In genomic region chr1:148372731-148373130, GRCh38 we compare ENCODE assay signal across 9 cellular contexts.
DNase-seq lines count a peak whose midpoint lies in the region; ATAC-seq and TF ChIP-seq lines count a peak whose summit lies in the region.
"Had no signal": no experiment of that assay in that cellular context is flagged by ENCODE, and none has a peak within 500 bp of the region (broad histone marks: within the 10 kb centered on the region; RNA-seq: fewer than 3 reads in every experiment).

No MANE protein-coding gene starts in this region.

- peak overlapping the region; percentile 33 to 82 (median 62) for H3K27ac ChIP-seq in spleen

- no peak for TF ChIP-seq POLR2A in spleen (IDR thresholded peaks at IDR 0.05)

- peaks cover 10 to 43% (median 35%) of the 10 kb centered on the region in 6 donors for H3K4me1 ChIP-seq in spleen

- H3K36me3 ChIP-seq in spleen: no peaks in the 10 kb centered on the region

- no peak for TF ChIP-seq CTCF in chondrocyte (IDR thresholded peaks at IDR 0.05)
- peak in 1 of 11 experiments; percentile 4 for TF ChIP-seq CTCF in spleen (IDR thresholded peaks at IDR 0.05 in 8 of 11, conservative IDR thresholded peaks at IDR 0.05 in 3 of 11)

- ATAC-seq in GM21447 (IDR thresholded peaks at IDR 0.05; ENCODE audit: unreplicated experiment): no peak
- ATAC-seq in GM18907 (IDR thresholded peaks at IDR 0.05; ENCODE audit: unreplicated experiment): no peak
- ATAC-seq in GM21825 (IDR thresholded peaks at IDR 0.05; ENCODE audit: unreplicated experiment): no peak

- H3K27me3 ChIP-seq in spleen (replicated peaks in 1 of 7): no peaks in the 10 kb centered on the region

- H3K4me3 Mint-ChIP-seq in chondrocyte (ENCODE audit: unreplicated experiment): no peak overlapping the region
- H3K4me3 Mint-ChIP-seq: dendritic cell treated with granulocyte-macrophage colony-stimulating factor and Interleukin-4, amounts not matched to agents 40 ng/mL and 50 ng/mL, for 4 days had no signal

- H3K4me1 Mint-ChIP-seq in chondrocyte (ENCODE audit: low read depth): peaks cover 21% of the 10 kb centered on the region

- no peaks in the 10 kb centered on the region for H3K27me3 Mint-ChIP-seq in chondrocyte (ENCODE audit: low read depth)
- H3K27me3 Mint-ChIP-seq: dendritic cell treated with granulocyte-macrophage colony-stimulating factor and Interleukin-4, amounts not matched to agents 40 ng/mL and 50 ng/mL, for 4 days had no signal

- no peak overlapping the region for H3K4me3 ChIP-seq in spleen

- H3K36me3 Mint-ChIP-seq in chondrocyte (ENCODE audit: low read depth): no peaks in the 10 kb centered on the region

- WGBS in spleen, 5 donors: 58 to 73% (median 65%) methylated on average over 3 of the region's 3 CpGs

- peak overlapping the region; percentile 2 for H3K27ac Mint-ChIP-seq in chondrocyte (ENCODE audit: unreplicated experiment)
- H3K27ac Mint-ChIP-seq: dendritic cell treated with granulocyte-macrophage colony-stimulating factor and Interleukin-4, amounts not matched to agents 40 ng/mL and 50 ng/mL, for 4 days had no signal

- no peaks in the 10 kb centered on the region for H3K9me3 ChIP-seq in spleen

- H3K9me3 Mint-ChIP-seq in chondrocyte (ENCODE audit: low read depth): no peaks in the 10 kb centered on the region
- H3K9me3 Mint-ChIP-seq: dendritic cell treated with granulocyte-macrophage colony-stimulating factor and Interleukin-4, amounts not matched to agents 40 ng/mL and 50 ng/mL, for 4 days had no signal

- intact Hi-C loops in spleen (cut with DNase I; ENCODE audit: low total_unique reads): no loop called here

- DNase-seq in HT-29 (ENCODE audit: low spot score): peak; percentile 19
- peak; percentile 51 to 61 for DNase-seq in activated CD4-positive, alpha-beta T cell treated with anti-CD3 and anti-CD28 coated beads for 4 hours
- no peak for DNase-seq in chondrocyte (ENCODE audit: low spot score)
- no peak for DNase-seq in spleen
- DNase-seq in DMS 273 treated with DMSO at 0.1 percent for 48 hours (lab: John Stamatoyannopoulos, UW): no peak

Comparison
In these comparisons a context has a peak if more than half of its experiments do, and no peak if none do; other contexts are left out.
1. DNase-seq: peak in HT-29 (single experiment) and activated CD4-positive, alpha-beta T cell treated with anti-CD3 and anti-CD28 coated beads for 4 hours (2 of 2); none in chondrocyte (single experiment), spleen (single experiment) and DMS 273 treated with DMSO at 0.1 percent for 48 hours (single experiment).